Comparison of ENCODE assay signal across 9 cellular contexts in the genomic region with DNA sequence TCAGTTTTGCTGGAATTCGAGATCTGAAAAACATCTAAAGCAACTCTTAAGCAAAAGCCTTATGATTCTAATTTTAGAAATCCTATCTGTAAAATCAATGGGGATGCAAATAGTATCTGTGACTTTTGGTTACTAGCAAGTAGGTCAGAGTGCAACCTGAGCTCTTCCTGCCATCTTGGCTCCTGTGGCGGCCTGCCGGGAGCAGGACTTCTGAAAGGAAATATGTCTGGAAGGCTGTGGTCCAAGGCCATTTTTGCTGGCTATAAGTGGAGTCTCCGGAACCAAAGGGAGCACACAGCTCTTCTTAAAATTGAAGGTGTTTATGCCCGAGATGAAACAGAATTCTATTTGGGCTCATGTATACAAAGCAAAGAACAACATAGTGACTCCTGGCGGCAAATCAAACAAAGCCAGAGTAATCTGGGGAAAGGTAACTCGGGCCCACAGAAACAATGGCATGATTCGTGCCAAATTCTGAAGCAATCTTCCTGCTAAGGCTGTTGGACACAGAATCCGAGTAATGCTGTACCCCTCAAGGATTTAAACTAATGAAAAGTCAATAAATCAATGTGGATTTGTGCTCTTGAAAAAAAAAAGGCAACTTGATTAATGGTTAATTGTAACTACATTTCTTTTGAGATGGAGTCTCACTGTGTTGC. TPM values are rescaled to one million over a fixed set of nuclear protein-coding genes. Genes with fewer than 3 reads are reported as not detected.
DNase-seq lines count a peak whose midpoint lies in the region; ATAC-seq, FAIRE-seq and TF ChIP-seq lines count a peak whose summit lies in the region.
"Had no signal": no experiment of that assay in that cellular context is flagged by ENCODE, and none has a peak within 500 bp of the region (broad histone marks: within the 10 kb centered on the region; RNA-seq: fewer than 3 reads in every experiment).

No MANE protein-coding gene starts in this region.

- H2AFZ ChIP-seq in keratinocyte (ENCODE audit: control insufficient read depth, low read length): no peak overlapping the region

- H3K9me3 ChIP-seq in cardiac muscle cell (ENCODE audit: low read depth) (no peaks in the 10 kb centered on the region), keratinocyte (ENCODE audit: control insufficient read depth, low read depth, low read length) (no peaks in the 10 kb centered on the region), suprapubic skin (no peaks in the 10 kb centered on the region)

- H3K9ac ChIP-seq in keratinocyte (ENCODE audit: control insufficient read depth, extremely low read depth, insufficient read depth, low read length): no peak overlapping the region

- H3K27me3 ChIP-seq in cardiac muscle cell (no peaks in the 10 kb centered on the region), keratinocyte (ENCODE audit: control insufficient read depth, extremely low read depth, insufficient read depth, low read length) (no peaks in the 10 kb centered on the region), suprapubic skin (peaks cover 4% of the 10 kb centered on the region)

- ATAC-seq in left ventricle myocardium superior: no peak
- ATAC-seq in omental fat pad (ENCODE audit: low FRiP score): no peak
- no peak for ATAC-seq in GM21515 (IDR thresholded peaks at IDR 0.05; ENCODE audit: unreplicated experiment)

- intact Hi-C loops in left ventricle myocardium superior (cut with micrococcal nuclease): no loop called here
- intact Hi-C loops in activated T-helper 2 cell treated with anti-CD3 and anti-CD28 coated beads, Interferon-gamma antibody, Interleukin-2, Interleukin-4, amounts not matched to agents 10 μg/mL and 5 μg/mL and 100 μg/mL, durations not matched to agents 14 hours and 24 hours and 36 hours (cut with micrococcal nuclease): loop anchor here (10.0 kb wide), 1 partner anchor 68 kb away; a partner anchor contains a TSS

- FAIRE-seq in keratinocyte (lab: Jason Lieb, UNC): no peak

- H3K27me3 Mint-ChIP-seq in activated T-helper 2 cell treated with anti-CD3 and anti-CD28 coated beads, Interferon-gamma antibody, Interleukin-2, Interleukin-4, amounts not matched to agents 10 μg/mL and 5 μg/mL and 100 μg/mL, durations not matched to agents 14 hours and 24 hours and 36 hours (ENCODE audit: low read depth): no peaks in the 10 kb centered on the region

- no peaks in the 10 kb centered on the region for H3K36me3 Mint-ChIP-seq in activated T-helper 2 cell treated with anti-CD3 and anti-CD28 coated beads, Interferon-gamma antibody, Interleukin-2, Interleukin-4, amounts not matched to agents 10 μg/mL and 5 μg/mL and 100 μg/mL, durations not matched to agents 14 hours and 24 hours and 36 hours (ENCODE audit: low read depth)

- H3K27ac Mint-ChIP-seq in activated T-helper 2 cell treated with anti-CD3 and anti-CD28 coated beads, Interferon-gamma antibody, Interleukin-2, Interleukin-4, amounts not matched to agents 10 μg/mL and 5 μg/mL and 100 μg/mL, durations not matched to agents 14 hours and 24 hours and 36 hours: peak overlapping the region; percentile 90

- H3K4me1 ChIP-seq in cardiac muscle cell (ENCODE audit: low read depth) (peaks cover 10% of the 10 kb centered on the region), keratinocyte (ENCODE audit: control insufficient read depth, extremely low read depth, insufficient read depth, low read length) (peaks cover 18% of the 10 kb centered on the region), suprapubic skin (peaks cover 25% of the 10 kb centered on the region)

- TF ChIP-seq POLR2A in suprapubic skin (IDR thresholded peaks at IDR 0.05): no peak

- 71% methylated on average over 9 of the region's 9 CpGs for WGBS in suprapubic skin

- no peaks in the 10 kb centered on the region for H4K20me1 ChIP-seq in keratinocyte (ENCODE audit: control insufficient read depth, extremely low read depth, insufficient read depth, low read length)

- TF ChIP-seq EP300 in suprapubic skin (IDR thresholded peaks at IDR 0.05): no peak

- H3K9me3 Mint-ChIP-seq in activated T-helper 2 cell treated with anti-CD3 and anti-CD28 coated beads, Interferon-gamma antibody, Interleukin-2, Interleukin-4, amounts not matched to agents 10 μg/mL and 5 μg/mL and 100 μg/mL, durations not matched to agents 14 hours and 24 hours and 36 hours: no peaks in the 10 kb centered on the region

- H3K36me3 ChIP-seq in cardiac muscle cell (no peaks in the 10 kb centered on the region), keratinocyte (ENCODE audit: control insufficient read depth in 2 of 2, extremely low read depth in 1 of 2, insufficient read depth in 2 of 2, low read length in 2 of 2) (no peaks in the 10 kb centered on the region), suprapubic skin (no peaks in the 10 kb centered on the region)

- dilution Hi-C loops in keratinocyte (cut with MboI; ENCODE audit: extremely low pct_ligation_motif_present, low sequenced_read_pairs): no loop called here

- TF ChIP-seq CTCF in cardiac muscle cell (IDR thresholded peaks at IDR 0.05; ENCODE audit: low read depth, low read length): no peak
- no peak for TF ChIP-seq CTCF in keratinocyte (optimal IDR thresholded peaks at IDR 0.05 in 1 of 3, IDR thresholded peaks at IDR 0.05 in 1 of 3, conservative IDR thresholded peaks at IDR 0.05 in 1 of 3; ENCODE audit: extremely low read depth in 1 of 3, insufficient read depth in 2 of 3, low read length in 3 of 3)
- no peak for TF ChIP-seq CTCF in suprapubic skin (IDR thresholded peaks at IDR 0.05)
- TF ChIP-seq CTCF in omental fat pad (IDR thresholded peaks at IDR 0.05): no peak

- H3K9me1 ChIP-seq in keratinocyte (ENCODE audit: control insufficient read depth, extremely low read depth, insufficient read depth, low read length): no peaks in the 10 kb centered on the region

- peak overlapping the region; percentile 78 for H3K4me2 ChIP-seq in keratinocyte (ENCODE audit: control insufficient read depth, extremely low read depth, insufficient read depth, low read depth, low read length)

- H3K4me3 ChIP-seq in cardiac muscle cell (peak overlapping the region; percentile 55), keratinocyte (ENCODE audit: control insufficient read depth in 2 of 3, extremely low read depth in 1 of 3, insufficient read depth in 2 of 3, low read depth in 1 of 3, low read length in 3 of 3) (peak overlapping the region in 1 of 3 experiments; percentile 83), suprapubic skin (peak overlapping the region; percentile 80)

- H3K79me2 ChIP-seq in keratinocyte (ENCODE audit: control insufficient read depth, insufficient read depth, low read length): peaks cover 48% of the 10 kb centered on the region

- peak in 1 of 2 donors; percentile 49 for DNase-seq in cardiac muscle cell (ENCODE audit: low read depth in 1 of 2, low spot score in 1 of 2)
- DNase-seq in left ventricle myocardium superior: no peak
- DNase-seq in activated T-helper 2 cell treated with anti-CD3 and anti-CD28 coated beads, Interferon-gamma antibody, Interleukin-2, Interleukin-4, amounts not matched to agents 10 μg/mL and 5 μg/mL and 100 μg/mL, durations not matched to agents 14 hours and 24 hours and 36 hours (ENCODE audit: low spot score): no peak
- DNase-seq in keratinocyte (ENCODE audit: low read depth, low spot score): no peak
- no peak for DNase-seq in suprapubic skin (ENCODE audit: low spot score in 2 of 2)
- no peak for DNase-seq in omental fat pad (ENCODE audit: low spot score)
- no peak for DNase-seq in hypothalamus (lab: John Stamatoyannopoulos, UW)
- DNase-seq: NCI-H524 treated with DMSO at 0.1 percent for 48 hours had no signal

- H3K4me1 Mint-ChIP-seq in activated T-helper 2 cell treated with anti-CD3 and anti-CD28 coated beads, Interferon-gamma antibody, Interleukin-2, Interleukin-4, amounts not matched to agents 10 μg/mL and 5 μg/mL and 100 μg/mL, durations not matched to agents 14 hours and 24 hours and 36 hours (ENCODE audit: low read depth): peaks cover 21% of the 10 kb centered on the region

- peak overlapping the region; percentile 98 for H3K4me3 Mint-ChIP-seq in activated T-helper 2 cell treated with anti-CD3 and anti-CD28 coated beads, Interferon-gamma antibody, Interleukin-2, Interleukin-4, amounts not matched to agents 10 μg/mL and 5 μg/mL and 100 μg/mL, durations not matched to agents 14 hours and 24 hours and 36 hours (ENCODE audit: low read depth)

- H3K27ac ChIP-seq in cardiac muscle cell: peak overlapping the region; percentile 87
- no peak overlapping the region for H3K27ac ChIP-seq in keratinocyte (ENCODE audit: control insufficient read depth, insufficient read depth, low read length)
- no peak overlapping the region for H3K27ac ChIP-seq in suprapubic skin

RNA-seq across cellular contexts. Expression of a gene that starts 1.7 kb away (rescaled TPM):
- total RNA-seq in cardiac muscle cell: 56.8 and 65.4 TPM in 2 replicates
- polyA plus RNA-seq in cardiac muscle cell: 92.0 and 116 TPM in 2 replicates
- total RNA-seq in left ventricle myocardium superior: 79.8 TPM
- total RNA-seq in activated T-helper 2 cell treated with anti-CD3 and anti-CD28 coated beads, Interferon-gamma antibody, Interleukin-2, Interleukin-4, amounts not matched to agents 10 μg/mL and 5 μg/mL and 100 μg/mL, durations not matched to agents 14 hours and 24 hours and 36 hours: 58.6 and 59.0 TPM in 2 replicates
- 44.0 to 54.6 TPM (median 50.0 TPM) in 3 replicates for polyA plus RNA-seq in keratinocyte
- polyA plus RNA-seq in keratinocyte (2011; ENCODE audit: low read depth): 27.0 TPM
- polyA plus RNA-seq in keratinocyte (2011; cell fraction: cytosol; rRNA removed): 41.1 and 49.2 TPM in 2 replicates
- polyA plus RNA-seq in keratinocyte (2011; cell fraction: nucleus; rRNA removed): 38.4 and 42.4 TPM in 2 replicates
- polyA plus RNA-seq in keratinocyte (2012; ENCODE audit: low replicate concordance): 43.4 and 55.3 TPM in 2 replicates
- polyA minus RNA-seq in keratinocyte: 27.3 to 50.4 TPM (median 39.2 TPM) in 3 replicates
- 31.7 TPM for polyA minus RNA-seq in keratinocyte (2011; cell fraction: cytosol; rRNA and poly(A)+ RNA removed)
- polyA minus RNA-seq in keratinocyte (2011; cell fraction: nucleus; rRNA and poly(A)+ RNA removed): 11.1 and 23.3 TPM in 2 replicates
- 10 to 100 TPM; 32.1 to 41.1 (median 33.8) TPM for total RNA-seq in suprapubic skin
- total RNA-seq in omental fat pad: 10 to 100 TPM; 27.6 to 45.4 (median 32.3) TPM

RNA-seq across cellular contexts. Expression of a gene that starts 33.3 kb away (rescaled TPM):
- total RNA-seq in cardiac muscle cell (2.1 and 2.3 TPM in 2 replicates), left ventricle myocardium superior (0.25 TPM), suprapubic skin (10 to 100 TPM in 3 of 4 donors, 1 to 10 TPM in 1; 7.0 to 23.7 (median 11.6) TPM), omental fat pad (1 to 10 TPM; 1.0 to 4.3 (median 1.3) TPM)
- polyA plus RNA-seq in cardiac muscle cell (2.3 and 2.4 TPM in 2 replicates), keratinocyte (12.0 to 18.5 TPM (median 15.2 TPM) in 3 replicates)
- total RNA-seq in activated T-helper 2 cell treated with anti-CD3 and anti-CD28 coated beads, Interferon-gamma antibody, Interleukin-2, Interleukin-4, amounts not matched to agents 10 μg/mL and 5 μg/mL and 100 μg/mL, durations not matched to agents 14 hours and 24 hours and 36 hours: 1.3 and 1.7 TPM in 2 replicates
- 5.0 TPM for polyA plus RNA-seq in keratinocyte (2011; ENCODE audit: low read depth)
- 7.6 and 10.3 TPM in 2 replicates for polyA plus RNA-seq in keratinocyte (2011; cell fraction: cytosol; rRNA removed)
- 52.2 and 69.8 TPM in 2 replicates for polyA plus RNA-seq in keratinocyte (2011; cell fraction: nucleus; rRNA removed)
- 8.5 and 9.4 TPM in 2 replicates for polyA plus RNA-seq in keratinocyte (2012; ENCODE audit: low replicate concordance)
- 17.5 to 38.8 TPM (median 18.0 TPM) in 3 replicates for polyA minus RNA-seq in keratinocyte
- 3.8 TPM for polyA minus RNA-seq in keratinocyte (2011; cell fraction: cytosol; rRNA and poly(A)+ RNA removed)
- 15.4 and 22.9 TPM in 2 replicates for polyA minus RNA-seq in keratinocyte (2011; cell fraction: nucleus; rRNA and poly(A)+ RNA removed)
